ENCODE assay signal across 8 cellular contexts in genomic region chr19:19662866-19663291, GRCh38. TPM values are rescaled to one million over a fixed set of nuclear protein-coding genes. Genes with fewer than 3 reads are reported as not detected.
A peak's percentile ranks its signal among the peaks of the same experiment; 100 is the strongest.
DNase-seq lines count a peak whose midpoint lies in the region; ATAC-seq and TF ChIP-seq lines count a peak whose summit lies in the region.

No MANE protein-coding gene starts in this region.

- 18% methylated on average over 5 of the region's 21 CpGs for whole genome bisulfite sequencing in right lobe of liver (ENCODE audit: insufficient coverage, low coverage, low lambda C conversion rate, missing lambda C conversion rate)
- 5% methylated on average over 21 of the region's 21 CpGs for WGBS in urinary bladder

- ATAC-seq in right lobe of liver (no peak), HG03565 (IDR thresholded peaks at IDR 0.05; ENCODE audit: unreplicated experiment) (no peak), GM19397 (IDR thresholded peaks at IDR 0.05; ENCODE audit: unreplicated experiment) (no peak), HG03432 (IDR thresholded peaks at IDR 0.05; ENCODE audit: unreplicated experiment) (no peak)

- H3K36me3 ChIP-seq in ascending aorta (peaks cover 16 to 22% of the 10 kb centered on the region in 2 donors), right lobe of liver (peaks cover 0 to 17% (median 10%) of the 10 kb centered on the region in 4 donors), urinary bladder (ENCODE audit: insufficient read depth) (peaks cover 2% of the 10 kb centered on the region)

- H3K4me3 ChIP-seq in GM12864 (ENCODE audit: low read depth, low read length) (peak overlapping the region; percentile 99), ascending aorta (peak overlapping the region; percentile 80 to 92), right lobe of liver (peak overlapping the region; percentile 91 to 96 (median 91)), urinary bladder (ENCODE audit: low read depth, low read length) (peak overlapping the region; percentile 81)
- H3K4me3 ChIP-seq in Jurkat, Clone E6-1 (ENCODE audit: low read length): peak overlapping the region; percentile 92

- H3K27me3 ChIP-seq in ascending aorta: no peaks in the 10 kb centered on the region
- no peaks in the 10 kb centered on the region for H3K27me3 ChIP-seq in right lobe of liver

- DNase-seq in GM12864 (ENCODE audit: low read depth): peak; percentile 49
- no peak for DNase-seq in Jurkat, Clone E6-1 (ENCODE audit: low read depth, low spot score)
- no peak for DNase-seq in ascending aorta (ENCODE audit: low spot score in 2 of 2)
- DNase-seq in right lobe of liver: no peak

- intact Hi-C loops in ascending aorta (cut with DNase I): loop anchor here (1.0 to 10.0 kb wide), 5 partner anchors 113 to 762 kb away; partner anchors contain the start of genes GATAD2A, ZNF682 and ZNF93
- intact Hi-C loops in right lobe of liver (cut with DNase I): no loop called here

- H3K9me3 ChIP-seq in ascending aorta: no peaks in the 10 kb centered on the region
- no peaks in the 10 kb centered on the region for H3K9me3 ChIP-seq in right lobe of liver

- TF ChIP-seq POLR2A in right lobe of liver (IDR thresholded peaks at IDR 0.05): no peak

- H3K27ac ChIP-seq in ascending aorta (peak overlapping the region; percentile 88 to 93), right lobe of liver (peak overlapping the region in 2 of 3 donors; percentile 95 to 96), urinary bladder (ENCODE audit: low read depth) (peak overlapping the region; percentile 11)

- no peak for TF ChIP-seq CTCF in GM12864 (IDR thresholded peaks at IDR 0.05; ENCODE audit: low read depth, low read length, missing control alignments)
- no peak for TF ChIP-seq CTCF in ascending aorta (IDR thresholded peaks at IDR 0.05)
- TF ChIP-seq CTCF in right lobe of liver (IDR thresholded peaks at IDR 0.05): no peak

- H3K4me1 ChIP-seq in ascending aorta (peaks cover 6 to 13% of the 10 kb centered on the region in 2 donors), right lobe of liver (peaks cover 0 to 10% (median 0%) of the 10 kb centered on the region in 4 donors), urinary bladder (ENCODE audit: insufficient read depth) (no peaks in the 10 kb centered on the region)

RNA-seq across cellular contexts. Expression of gene ATP13A1, which starts 0.6 kb away (rescaled TPM):
- 52.1 TPM for polyA plus RNA-seq in Jurkat, Clone E6-1 (2012; ENCODE audit: insufficient read depth, insufficient read length)
- 161 TPM for total RNA-seq in ascending aorta
- total RNA-seq in right lobe of liver: 100 to 1,000 TPM in 1 of 6 experiments, 10 to 100 TPM in 5; 26.3 to 159 (median 28.0) TPM
- total RNA-seq in urinary bladder: 27.7 TPM
- polyA plus RNA-seq in urinary bladder: 35.5 TPM

RNA-seq across cellular contexts. Expression of gene ZNF101, which starts 5.8 kb away (rescaled TPM):
- 22.1 TPM for polyA plus RNA-seq in Jurkat, Clone E6-1 (2012; ENCODE audit: insufficient read depth, insufficient read length)
- total RNA-seq in ascending aorta: 1.3 TPM
- total RNA-seq in right lobe of liver: 1 to 10 TPM; 1.7 to 5.1 (median 3.0) TPM
- total RNA-seq in urinary bladder: 9.5 TPM
- 4.3 TPM for polyA plus RNA-seq in urinary bladder

RNA-seq across cellular contexts. Expression of gene GMIP, which starts 19.4 kb away (rescaled TPM):
- polyA plus RNA-seq in Jurkat, Clone E6-1 (2012; ENCODE audit: insufficient read depth, insufficient read length): 21.2 TPM
- total RNA-seq in ascending aorta (3.9 TPM), right lobe of liver (1 to 10 TPM; 3.5 to 8.0 (median 4.4) TPM), urinary bladder (3.6 TPM)
- 6.2 TPM for polyA plus RNA-seq in urinary bladder

RNA-seq across cellular contexts. Expression of gene LPAR2, which starts 34.9 kb away (rescaled TPM):
- polyA plus RNA-seq in Jurkat, Clone E6-1 (2012; ENCODE audit: insufficient read depth, insufficient read length): 15.5 TPM
- total RNA-seq in ascending aorta (0.75 TPM), right lobe of liver (1 to 10 TPM; 1.7 to 2.7 (median 2.2) TPM), urinary bladder (4.1 TPM)
- 4.9 TPM for polyA plus RNA-seq in urinary bladder

RNA-seq across cellular contexts. Expression of gene PBX4, which starts 44.4 kb away (rescaled TPM):
- polyA plus RNA-seq in Jurkat, Clone E6-1 (2012; ENCODE audit: insufficient read depth, insufficient read length): 11.5 TPM
- not detected for total RNA-seq in ascending aorta
- total RNA-seq in right lobe of liver: under 1 TPM in 1 of 6 experiments, not detected in 5; 0.87 TPM
- 3.9 TPM for total RNA-seq in urinary bladder
- 2.1 TPM for polyA plus RNA-seq in urinary bladder

Comparison
In these comparisons a context has a peak if more than half of its experiments do, and no peak if none do; other contexts are left out.
1. H3K27ac ChIP-seq: peak in every context shown above with its lines; median percentile 96 in right lobe of liver; 90 in ascending aorta; 11 in urinary bladder.